ENCODE assay signal across 8 cellular contexts in genomic region chr19:11766597-11767591, GRCh38. TPM values are rescaled to one million over a fixed set of nuclear protein-coding genes. Genes with fewer than 3 reads are reported as not detected.
DNase-seq lines count a peak whose midpoint lies in the region; FAIRE-seq lines count a peak whose summit lies in the region.

ZNF441 (plus strand) TSS chr19:11767000; CDS start chr19:11767194, 194 bp downstream.

- H3K4me1 ChIP-seq in SJSA1 (replicated peaks) = peaks cover 15% of the 10 kb centered on the region
- H3K4me1 ChIP-seq in neuronal stem cell (ENCODE audit: control insufficient read depth in 2 of 2, insufficient read depth in 1 of 2, low read depth in 1 of 2, low read length in 2 of 2) = peaks cover 0 to 2% of the 10 kb centered on the region in 2 donors

- H3K27ac ChIP-seq in SJSA1 = peak within 1 kb of the TSS; percentile 94
- H3K27ac ChIP-seq in neuronal stem cell (replicated peaks; ENCODE audit: low read length) = peak within 1 kb of the TSS; percentile 4

- no CpG with 5 or more reads among the region's 61 CpGs for WGBS in neuronal stem cell (ENCODE audit: extremely low coverage in 2 of 2, insufficient read length in 2 of 2, insufficient replicate concordance in 1 of 2), 2 donors

- peak within 1 kb of the TSS; percentile 78 for H3K4me2 ChIP-seq in neuronal stem cell (ENCODE audit: insufficient read depth, low read length, poor library complexity, severe bottlenecking)

- H3K18ac ChIP-seq in neuronal stem cell (ENCODE audit: low read length) = peak within 1 kb of the TSS; percentile 93

- H3K23ac ChIP-seq in neuronal stem cell (ENCODE audit: low read depth, low read length, poor library complexity) = peak within 1 kb of the TSS; percentile 89

- no peak within 1 kb of the TSS for H3K4ac ChIP-seq in neuronal stem cell (ENCODE audit: low read length)

- peak within 1 kb of the TSS; percentile 78 for H2AFZ ChIP-seq in neuronal stem cell (ENCODE audit: low read length)

- H2BK12ac ChIP-seq in neuronal stem cell (ENCODE audit: low read length) = no peak within 1 kb of the TSS

- H4K91ac ChIP-seq in neuronal stem cell (ENCODE audit: low read depth, low read length, poor library complexity) = no peak within 1 kb of the TSS

- peak within 1 kb of the TSS; percentile 52 for H4K8ac ChIP-seq in neuronal stem cell (ENCODE audit: low read depth, low read length)

- no peak within 1 kb of the TSS for H2BK15ac ChIP-seq in neuronal stem cell (ENCODE audit: low read length)

- no peak for FAIRE-seq in frontal cortex (lab: Jason Lieb, UNC)

- H3K36me3 ChIP-seq in H7 (replicated peaks; ENCODE audit: control insufficient read depth, insufficient read depth, low read length) (no peaks in the 10 kb centered on the region), MG63 (peaks cover 30% of the 10 kb centered on the region), SJSA1 (peaks cover 29% of the 10 kb centered on the region), neuronal stem cell (replicated peaks in 1 of 2; ENCODE audit: control insufficient read depth in 2 of 2, insufficient read depth in 2 of 2, low read length in 2 of 2) (peaks cover 0 to 22% of the 10 kb centered on the region in 2 donors)

- peak within 1 kb of the TSS; percentile 82 for H3K9ac ChIP-seq in neuronal stem cell (ENCODE audit: low read depth, low read length, poor library complexity)

- peak within 1 kb of the TSS; percentile 50 for H2AK5ac ChIP-seq in neuronal stem cell (ENCODE audit: low read depth, low read length)

- H3K27me3 ChIP-seq in H7 (ENCODE audit: control insufficient read depth, insufficient read depth, low read length) = peaks cover 9% of the 10 kb centered on the region; the same call in 1 of the 2 replicates
- H3K27me3 ChIP-seq in MG63 = no peaks in the 10 kb centered on the region
- H3K27me3 ChIP-seq in SJSA1 (replicated peaks) = no peaks in the 10 kb centered on the region
- no peaks in the 10 kb centered on the region for H3K27me3 ChIP-seq in neuronal stem cell (ENCODE audit: control insufficient read depth in 3 of 3, insufficient read depth in 3 of 3, low read depth in 1 of 3, low read length in 3 of 3)

- peak within 1 kb of the TSS; percentile 40 for H3K14ac ChIP-seq in neuronal stem cell (ENCODE audit: low read length)

- peak within 1 kb of the TSS; percentile 57; the same call in 1 of the 2 replicates for H3K4me3 ChIP-seq in H7 (ENCODE audit: insufficient read depth, low read depth, low read length)
- peak within 1 kb of the TSS; percentile 91 for H3K4me3 ChIP-seq in MG63
- H3K4me3 ChIP-seq in SJSA1 = peak within 1 kb of the TSS; percentile 87
- peak within 1 kb of the TSS; percentile 89 to 92 for H3K4me3 ChIP-seq in neuronal stem cell (ENCODE audit: low read length in 2 of 2)

- DNase-seq in ELF-1 (ENCODE audit: low read depth, low spot score) (peak; percentile 98), H7 (peak; percentile 94), MG63 (peak; percentile 99), SJSA1 (ENCODE audit: low read depth in 1 of 2, low spot score in 2 of 2) (peak; percentile 97), frontal cortex (ENCODE audit: low spot score in 2 of 2) (peak; percentile 87 to 90), neuronal stem cell (ENCODE audit: low spot score) (peak; percentile 88), stromal cell of bone marrow (ENCODE audit: low read depth) (peak; percentile 89)
- peak; percentile 95 for DNase-seq in activated naive CD4-positive, alpha-beta T cell treated with Interleukin-2 at 50 U/mL for 16 hours

- H2BK5ac ChIP-seq in neuronal stem cell (ENCODE audit: low read length) = no peak within 1 kb of the TSS

- H3K9me3 ChIP-seq in MG63 (peaks cover 38% of the 10 kb centered on the region), SJSA1 (replicated peaks) (peaks cover 14% of the 10 kb centered on the region), neuronal stem cell (replicated peaks in 1 of 2; ENCODE audit: control insufficient read depth in 2 of 2, insufficient read depth in 1 of 2, low read depth in 1 of 2, low read length in 2 of 2) (peaks cover 8 to 31% of the 10 kb centered on the region in 2 donors)

- no peak within 1 kb of the TSS for H2BK120ac ChIP-seq in neuronal stem cell (ENCODE audit: low read depth, low read length)

- H3K79me1 ChIP-seq in neuronal stem cell (ENCODE audit: low read depth, low read length) = no peaks in the 10 kb centered on the region

RNA-seq across cellular contexts. Expression of gene ZNF441, which starts in this region (rescaled TPM):
- total RNA-seq in H7 (2014; rRNA removed; shearing (Covaris generic)) = not detected in 2 replicates
- 5.7 and 21.8 TPM in 2 replicates for total RNA-seq in MG63 (2014; rRNA removed; shearing (Covaris generic); ENCODE audit: low replicate concordance)
- total RNA-seq in SJSA1 (2014; rRNA removed; shearing (Covaris generic)) = 3.8 and 7.8 TPM in 2 replicates
- 38.3 TPM for total RNA-seq in frontal cortex
- 1.6 TPM for polyA plus RNA-seq in neuronal stem cell (2013, experiment 1 of 2)
- 1.4 TPM for polyA plus RNA-seq in neuronal stem cell (2013, experiment 2 of 2)

Comparison
In these comparisons a context has a peak if more than half of its experiments do, and no peak if none do; other contexts are left out.
1. Peak in every context shown above with its lines: DNase-seq, H3K4me3 ChIP-seq and H3K27ac ChIP-seq.
2. Peak in DNase-seq and H3K4me3 ChIP-seq in H7; RNA of the gene not detected or under 1 TPM.